ENCODE assay signal across 20 cellular contexts in genomic region chr22:43890901-43891331, GRCh38. TPM values are rescaled to one million over a fixed set of nuclear protein-coding genes. Genes with fewer than 3 reads are reported as not detected.
DNase-seq lines count a peak whose midpoint lies in the region; ATAC-seq and TF ChIP-seq lines count a peak whose summit lies in the region.
"Had no signal": no experiment of that assay in that cellular context is flagged by ENCODE, and none has a peak within 500 bp of the region (broad histone marks: within the 10 kb centered on the region; RNA-seq: fewer than 3 reads in every experiment).

No MANE protein-coding gene starts in this region.

- H2AFZ ChIP-seq in IMR-90 (replicated peaks; ENCODE audit: low read length, poor library complexity) = peak overlapping the region; percentile 82

- no peak overlapping the region for H2BK15ac ChIP-seq in IMR-90 (ENCODE audit: low read depth, low read length)

- H2BK20ac ChIP-seq in IMR-90 (ENCODE audit: low read depth, low read length) = no peak overlapping the region

- peak; percentile 26; the same call in 1 of the 2 replicates for ATAC-seq in IMR-90 (ENCODE audit: low read depth)
- ATAC-seq: body of pancreas, HepG2, lower lobe of right lung, natural killer cell had no signal

- no peaks in the 10 kb centered on the region for H3K9me1 ChIP-seq in IMR-90 (ENCODE audit: insufficient read depth, low read length)

- H3K9me3 ChIP-seq in ES-I3 (ENCODE audit: control insufficient read depth, insufficient read depth, low read length) (no peaks in the 10 kb centered on the region), IMR-90 (ENCODE audit: control insufficient read depth, insufficient read depth, low read length) (no peaks in the 10 kb centered on the region), sigmoid colon (no peaks in the 10 kb centered on the region)
- H3K9me3 ChIP-seq: body of pancreas, lower lobe of right lung had no signal

- no peak overlapping the region for H3K14ac ChIP-seq in IMR-90 (replicated peaks; ENCODE audit: low read depth, low read length)

- CTCF ChIA-PET in IMR-90 (lab: Yijun Ruan, JAX) = no interaction called here
- CTCF ChIA-PET in GM10248 (lab: Yijun Ruan, JAX) = no interaction called here

- H2BK120ac ChIP-seq in IMR-90 (ENCODE audit: low read depth, low read length) = no peak overlapping the region

- no peak overlapping the region for H2AK9ac ChIP-seq in IMR-90 (replicated peaks; ENCODE audit: low read depth, low read length, poor library complexity)

- no peaks in the 10 kb centered on the region for H4K20me1 ChIP-seq in IMR-90 (ENCODE audit: insufficient read depth, low read length)

- no peak overlapping the region for H3K23ac ChIP-seq in IMR-90 (ENCODE audit: low read depth, low read length)

- TF ChIP-seq EP300 in sigmoid colon (IDR thresholded peaks at IDR 0.05) = no peak

- POLR2A ChIA-PET in IMR-90 (lab: Charles Lee; ENCODE audit: unreplicated experiment) = no interaction called here
- POLR2A ChIA-PET in GM10248 (lab: Yijun Ruan, JAX) = no interaction called here

- in situ Hi-C loops in IMR-90 (cut with MboI; ENCODE audit: low sequenced_read_pairs) = no loop called here

- no peaks in the 10 kb centered on the region for H3K4me1 ChIP-seq in ES-I3 (ENCODE audit: insufficient read depth, low read length)
- H3K4me1 ChIP-seq in IMR-90 (ENCODE audit: control insufficient read depth, insufficient read depth, low read length) = no peaks in the 10 kb centered on the region; the same call in 1 of the 2 replicates
- peaks cover 0 to 12% (median 9%) of the 10 kb centered on the region in 4 donors for H3K4me1 ChIP-seq in sigmoid colon

- H3K79me1 ChIP-seq in IMR-90 (ENCODE audit: low read depth in 1 of 2, low read length in 2 of 2) = no peaks in the 10 kb centered on the region

- 33% methylated on average over 16 of the region's 24 CpGs; no CpG with 5 or more reads in 1 of the 2 experiments for WGBS in IMR-90 (ENCODE audit: extremely low coverage in 2 of 2, insufficient read length in 1 of 2), 2 experiments
- 16 to 19% methylated on average over 24 of the region's 24 CpGs for WGBS in sigmoid colon, 2 donors

- H3K27me3 ChIP-seq in IMR-90 (ENCODE audit: control insufficient read depth, insufficient read depth, low read length) = peaks cover 33% of the 10 kb centered on the region
- peaks cover 20 to 66% (median 53%) of the 10 kb centered on the region in 3 donors for H3K27me3 ChIP-seq in sigmoid colon

- H3K27ac ChIP-seq in IMR-90 (ENCODE audit: insufficient read depth, low read length) = no peak overlapping the region
- H3K27ac ChIP-seq in sigmoid colon = no peak overlapping the region
- H3K27ac ChIP-seq: body of pancreas, lower lobe of right lung had no signal

- H3K36me3 ChIP-seq in ES-I3 (ENCODE audit: insufficient read depth, low read length) (no peaks in the 10 kb centered on the region), IMR-90 (ENCODE audit: control insufficient read depth, insufficient read depth, low read length) (no peaks in the 10 kb centered on the region), sigmoid colon (no peaks in the 10 kb centered on the region)
- H3K36me3 ChIP-seq: lower lobe of right lung had no signal

- DNase-seq in IMR-90 = peak; percentile 33
- peak; percentile 55 for DNase-seq in sigmoid colon
- no peak for DNase-seq in hippocampal formation (lab: John Stamatoyannopoulos, UW)
- DNase-seq in GM10248 (ENCODE audit: extremely low spot score) = no peak
- no peak for DNase-seq in NCI-H510A treated with DMSO at 0.1 percent for 48 hours (lab: John Stamatoyannopoulos, UW)
- DNase-seq: activated CD4-positive, alpha-beta T cell treated with anti-CD3 and anti-CD28 coated beads for 1 hour; activated naive CD4-positive, alpha-beta T cell; body of pancreas; C1 segment of cervical spinal cord; dermis blood vessel endothelial cell; DMS79 treated with DMSO at 0.1 percent for 48 hours; GOT3; lower lobe of right lung; natural killer cell; NCI-H2107; substantia nigra had no signal

- no peak for TF ChIP-seq RAD21 in IMR-90 (IDR thresholded peaks at IDR 0.05; ENCODE audit: low read length)

- H3K4me3 ChIP-seq in IMR-90 (ENCODE audit: insufficient read depth, low read depth, low read length) (no peak overlapping the region), iPS-11a (ENCODE audit: low read depth, low read length) (peak overlapping the region; percentile 63), sigmoid colon (no peak overlapping the region)
- H3K4me3 ChIP-seq: body of pancreas, lower lobe of right lung had no signal

- TF ChIP-seq POLR2A in IMR-90 (IDR thresholded peaks at IDR 0.05; ENCODE audit: low read depth, low read length) = no peak
- TF ChIP-seq POLR2A in sigmoid colon (IDR thresholded peaks at IDR 0.05) = no peak

- H3K56ac ChIP-seq in IMR-90 (ENCODE audit: extremely low read depth, insufficient read depth, low read length) = no peak overlapping the region

- no peak overlapping the region for H4K8ac ChIP-seq in IMR-90 (ENCODE audit: low read depth in 2 of 2, low read length in 2 of 2)

- intact Hi-C loops in IMR-90 (cut with micrococcal nuclease) (loop anchor here (2.0 kb wide), 1 partner anchor 56 kb away; no protein-coding TSS in a partner anchor), sigmoid colon (cut with DNase I) (no loop called here)

- TF ChIP-seq CTCF in IMR-90 (conservative IDR thresholded peaks at IDR 0.05; ENCODE audit: low read depth, low read length) = no peak
- TF ChIP-seq CTCF in sigmoid colon (IDR thresholded peaks at IDR 0.05) = no peak
- no peak for TF ChIP-seq CTCF in GM10248 (IDR thresholded peaks at IDR 0.05; ENCODE audit: control extremely low read depth, extremely low read depth, low read depth, missing control alignments)

- BruUV-seq in IMR-90 (replicated peaks; lab: Mats Ljungman, UMichigan) = no TSS peak

- H3K18ac ChIP-seq in IMR-90 (ENCODE audit: low read depth, low read length) = no peak overlapping the region

- no peak overlapping the region for H4K91ac ChIP-seq in IMR-90 (ENCODE audit: insufficient read depth, low read depth, low read length)

- H4K5ac ChIP-seq in IMR-90 (ENCODE audit: low read depth, low read length) = no peak overlapping the region

- dilution Hi-C loops in IMR-90 (cut with HindIII; ENCODE audit: low sequenced_read_pairs, unreplicated experiment) = no loop called here

- no peak overlapping the region for H2BK5ac ChIP-seq in IMR-90 (ENCODE audit: low read depth, low read length, poor library complexity, severe bottlenecking)

- no peak overlapping the region for H3K4ac ChIP-seq in IMR-90 (ENCODE audit: low read depth, low read length)

- H3K4me2 ChIP-seq in IMR-90 (ENCODE audit: low read depth, low read length) = no peak overlapping the region; the same call in 1 of the 2 replicates

- H3K9ac ChIP-seq in ES-I3 (ENCODE audit: low read depth, low read length) (peak overlapping the region; percentile 52), IMR-90 (ENCODE audit: low read depth, low read length) (no peak overlapping the region)

- H2AK5ac ChIP-seq in IMR-90 (ENCODE audit: low read depth, low read length) = no peak overlapping the region

TF ChIP-seq in IMR-90, 13 proteins besides CTCF, POLR2A, EP300 and RAD21:
- no peak for TF ChIP-seq NFE2L2 (IDR thresholded peaks at IDR 0.05; ENCODE audit: low read depth, low read length)

RNA-seq across cellular contexts. Expression of gene PNPLA5, which starts 0.9 kb away (rescaled TPM):
- total RNA-seq in IMR-90 (2012; rRNA removed) (0.18 TPM in 1 of 2 replicates, not detected in the other), sigmoid colon (not detected)
- polyA plus RNA-seq in IMR-90 (2012; rRNA removed) (0.13 and 0.44 TPM in 2 replicates), sigmoid colon (not detected)
- 0.29 and 0.50 TPM in 2 replicates for polyA plus RNA-seq in IMR-90 (2012; cell fraction: cytosol; rRNA removed)
- 0.65 TPM in 2 replicates for polyA plus RNA-seq in IMR-90 (2012; cell fraction: nucleus; rRNA removed; ENCODE audit: low replicate concordance)
- total RNA-seq: body of pancreas, dermis blood vessel endothelial cell, HepG2, lower lobe of right lung, natural killer cell, pulmonary artery endothelial cell had no signal
- polyA plus RNA-seq: HepG2 had no signal

RNA-seq across cellular contexts. Expression of gene SULT4A1, which starts 28.6 kb away (rescaled TPM):
- 1.1 TPM in 2 replicates for total RNA-seq in IMR-90 (2012; rRNA removed)
- polyA plus RNA-seq in IMR-90 (2012; rRNA removed) = 4.8 and 5.2 TPM in 2 replicates
- polyA plus RNA-seq in IMR-90 (2012; cell fraction: cytosol; rRNA removed) = 1.5 and 2.4 TPM in 2 replicates
- 41.6 and 44.7 TPM in 2 replicates for polyA plus RNA-seq in IMR-90 (2012; cell fraction: nucleus; rRNA removed; ENCODE audit: low replicate concordance)
- total RNA-seq in sigmoid colon = 1 to 10 TPM; 1.3 to 3.9 (median 2.4) TPM
- polyA plus RNA-seq in sigmoid colon = 1 to 10 TPM in 1 of 3 donors, not detected in 2; 2.2 TPM
- total RNA-seq: dermis blood vessel endothelial cell, HepG2, lower lobe of right lung, natural killer cell had no signal
- polyA plus RNA-seq: HepG2 had no signal

RNA-seq across cellular contexts. Expression of gene PNPLA3, which starts 32.7 kb away (rescaled TPM):
- total RNA-seq in IMR-90 (2012; rRNA removed) = 3.3 and 3.6 TPM in 2 replicates
- polyA plus RNA-seq in IMR-90 (2012; rRNA removed) = 7.5 and 8.4 TPM in 2 replicates
- 3.1 and 4.0 TPM in 2 replicates for polyA plus RNA-seq in IMR-90 (2012; cell fraction: cytosol; rRNA removed)
- 25.4 and 30.2 TPM in 2 replicates for polyA plus RNA-seq in IMR-90 (2012; cell fraction: nucleus; rRNA removed; ENCODE audit: low replicate concordance)
- not detected for total RNA-seq in sigmoid colon
- polyA plus RNA-seq in sigmoid colon = 1 to 10 TPM in 1 of 3 donors, not detected in 2; 1.3 TPM

Comparison
In these comparisons a context has a peak if more than half of its experiments do, and no peak if none do; other contexts are left out.
1. DNase-seq: peak in IMR-90 (single experiment) and sigmoid colon (single experiment); none in hippocampal formation (0 of 2), GM10248 (single experiment) and NCI-H510A treated with DMSO at 0.1 percent for 48 hours (single experiment).